9 cellular contexts compared by ENCODE assay signal in genomic region chr19:34667349-34668076, GRCh38. TPM values are rescaled to one million over a fixed set of nuclear protein-coding genes. Genes with fewer than 3 reads are reported as not detected.
DNase-seq lines count a peak whose midpoint lies in the region; ATAC-seq and TF ChIP-seq lines count a peak whose summit lies in the region.
"Had no signal": no experiment of that assay in that cellular context is flagged by ENCODE, and none has a peak within 500 bp of the region (broad histone marks: within the 10 kb centered on the region; RNA-seq: fewer than 3 reads in every experiment).

No MANE protein-coding gene starts in this region.

- H3K4me1 Mint-ChIP-seq in Calu3 (ENCODE audit: low read depth, unreplicated experiment), result no peaks in the 10 kb centered on the region

- H3K4me3 ChIP-seq in astrocyte of the spinal cord (ENCODE audit: low read depth, low read length) (no peak overlapping the region), lung (no peak overlapping the region)

- H3K27me3 Mint-ChIP-seq in Calu3 (ENCODE audit: unreplicated experiment), result no peaks in the 10 kb centered on the region

- peak overlapping the region in 1 of 2 donors; percentile 64 for H3K27ac ChIP-seq in lung (ENCODE audit: low read depth in 1 of 2, low read length in 1 of 2)

- no peaks in the 10 kb centered on the region for H3K36me3 ChIP-seq in lung (ENCODE audit: control insufficient read depth in 2 of 2, insufficient read depth in 2 of 2, low read length in 2 of 2)

- H3K27me3 ChIP-seq in lung (ENCODE audit: control insufficient read depth, insufficient read depth), result no peaks in the 10 kb centered on the region

- BruUV-seq in Calu3 (replicated peaks; lab: Mats Ljungman, UMichigan), result no TSS peak

- ATAC-seq in lung (ENCODE audit: insufficient read depth, low FRiP score) (peak; percentile 29), HG03159 (IDR thresholded peaks at IDR 0.05; ENCODE audit: unreplicated experiment) (no peak), HG03520 (IDR thresholded peaks at IDR 0.05; ENCODE audit: unreplicated experiment) (no peak)

- no peak for TF ChIP-seq CTCF in Calu3 (IDR thresholded peaks at IDR 0.05; ENCODE audit: unreplicated experiment)
- TF ChIP-seq CTCF in astrocyte of the spinal cord (IDR thresholded peaks at IDR 0.05; ENCODE audit: low read depth, low read length), result no peak
- TF ChIP-seq CTCF in lung (IDR thresholded peaks at IDR 0.05; ENCODE audit: control extremely low read depth, extremely low read depth), result no peak

- intact Hi-C loops in Calu3 (cut with micrococcal nuclease; ENCODE audit: unreplicated experiment), result no loop called here

- peak overlapping the region; percentile 66 for H3K27ac Mint-ChIP-seq in Calu3 (ENCODE audit: unreplicated experiment)

- H3K4me3 Mint-ChIP-seq in Calu3 (ENCODE audit: low read depth, unreplicated experiment), result peak overlapping the region; percentile 71

- H3K9me3 ChIP-seq in lung (ENCODE audit: control insufficient read depth in 2 of 2, insufficient read depth in 1 of 2, low read length in 1 of 2), result peaks cover 0 to 2% of the 10 kb centered on the region in 2 donors

- H3K4me1 ChIP-seq in lung (ENCODE audit: control insufficient read depth in 2 of 2, insufficient read depth in 2 of 2, low read length in 2 of 2), result peaks cover 3 to 10% of the 10 kb centered on the region in 2 donors

- CTCF ChIA-PET in Calu3 (lab: Charles Lee), result interaction anchor here (1.1 kb wide), 1 partner anchor 8 kb away, joined by 3 read pairs; no protein-coding TSS in a partner anchor

- no peaks in the 10 kb centered on the region for H3K9me3 Mint-ChIP-seq in Calu3 (ENCODE audit: low read depth, unreplicated experiment)

- in situ Hi-C loops in astrocyte of the spinal cord (cut with HindIII; ENCODE audit: low sequenced_read_pairs), result no loop called here

- 55 to 72% methylated on average over 17 of the region's 17 CpGs for WGBS in lung, 2 donors

- H3K36me3 Mint-ChIP-seq in Calu3 (ENCODE audit: insufficient read depth, unreplicated experiment), result peaks cover 7% of the 10 kb centered on the region

- DNase-seq in Calu3 (no peak), NAMALWA (ENCODE audit: low spot score) (peak; percentile 15), astrocyte of the spinal cord (ENCODE audit: low read depth, low spot score) (peak; percentile 30), lung (ENCODE audit: low spot score) (no peak), NCI-H446 (lab: John Stamatoyannopoulos, UW) (no peak), epidermal melanocyte (ENCODE audit: insufficient read length, low spot score) (no peak)

RNA-seq across cellular contexts. Expression of gene SCGB2B2, which starts 9.4 kb away (rescaled TPM):
- total RNA-seq in Calu3 (2022), result 0.39 and 0.40 TPM in 2 replicates
- total RNA-seq in lung, result 1 to 10 TPM in 1 of 2 donors, under 1 TPM in 1; 0.88 to 1.1 TPM
- under 1 TPM; 0.21 to 0.49 TPM for polyA plus RNA-seq in lung
- total RNA-seq: HT1080 had no signal

RNA-seq across cellular contexts. Expression of gene ZNF302, which starts 10.0 kb away (rescaled TPM):
- total RNA-seq in Calu3 (2022) (20.1 and 23.2 TPM in 2 replicates), lung (10 to 100 TPM; 22.6 to 50.4 TPM)
- polyA plus RNA-seq in lung, result 10 to 100 TPM; 10.5 to 21.2 TPM

Comparison
In these comparisons a context has a peak if more than half of its experiments do, and no peak if none do; other contexts are left out.
1. DNase-seq: peak in NAMALWA (single experiment) and astrocyte of the spinal cord (single experiment); none in Calu3 (single experiment), lung (single experiment), NCI-H446 (0 of 2) and epidermal melanocyte (single experiment).